Comparison of ENCODE assay signal across 12 cellular contexts in the genomic region with DNA sequence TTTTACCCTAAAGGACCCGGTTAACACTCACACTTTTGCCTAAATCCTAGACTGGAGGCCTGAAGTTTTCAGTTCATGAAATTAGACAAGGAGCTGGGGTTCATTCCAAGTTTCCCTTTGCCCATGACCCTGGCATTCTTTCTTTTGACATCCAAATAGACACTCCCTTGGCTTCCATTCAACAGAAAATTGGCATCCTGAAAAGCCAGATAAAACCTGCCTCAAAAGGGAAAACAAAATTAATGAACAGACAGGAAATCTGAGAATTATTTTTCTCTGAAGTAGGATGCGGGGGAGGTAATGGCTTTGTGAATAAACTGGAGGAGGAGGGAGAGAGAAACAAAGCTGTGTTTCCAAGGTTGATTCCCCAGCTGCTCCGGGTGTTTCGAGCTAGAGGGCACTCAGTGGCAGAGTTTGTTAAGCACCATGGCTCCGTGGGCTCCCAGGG. TPM values are rescaled to one million over a fixed set of nuclear protein-coding genes. Genes with fewer than 3 reads are reported as not detected.
DNase-seq lines count a peak whose midpoint lies in the region; ATAC-seq, FAIRE-seq and TF ChIP-seq lines count a peak whose summit lies in the region.
"Had no signal": no experiment of that assay in that cellular context is flagged by ENCODE, and none has a peak within 500 bp of the region (broad histone marks: within the 10 kb centered on the region; RNA-seq: fewer than 3 reads in every experiment).

No MANE protein-coding gene starts in this region.

- no peaks in the 10 kb centered on the region for H4K20me1 ChIP-seq in GM23248 (ENCODE audit: insufficient read depth)
- no peaks in the 10 kb centered on the region for H4K20me1 ChIP-seq in H1 (replicated peaks in 1 of 2; ENCODE audit: control insufficient read depth in 1 of 2, insufficient read depth in 2 of 2, low read length in 2 of 2)

- no peaks in the 10 kb centered on the region for H3K36me3 ChIP-seq in GM23248 (ENCODE audit: low read depth)
- no peaks in the 10 kb centered on the region for H3K36me3 ChIP-seq in H1 (ENCODE audit: control insufficient read depth in 2 of 4, insufficient read depth in 4 of 4, low read length in 3 of 4)
- no peaks in the 10 kb centered on the region for H3K36me3 ChIP-seq in pancreas
- H3K36me3 ChIP-seq: vagina had no signal

- DNase-seq in GM23248 (peak; percentile 15), NCI-H2196 treated with DMSO at 0.1 percent for 48 hours (lab: John Stamatoyannopoulos, UW; ENCODE audit: unreplicated experiment) (peak; percentile 79), H1 (ENCODE audit: low read depth in 1 of 2, low spot score in 2 of 2) (no peak), pancreas (peak in 3 of 6 donors; percentile 25 to 59 (median 36)), endothelial cell (ENCODE audit: low spot score) (no peak), NCI-H187 (lab: John Stamatoyannopoulos, UW) (no peak)
- no peak for DNase-seq in activated CD8-positive, alpha-beta T cell treated with anti-CD3 and anti-CD28 coated beads, Interleukin-2, amount 10 ng/mL, durations not matched to agents 7 days and 5 days
- DNase-seq: activated T-cell treated with anti-CD3 and anti-CD28 coated beads for 4 hours, nephron progenitor cell had no signal

- H2BK5ac ChIP-seq in H1 (ENCODE audit: low read depth, low read length), result no peak overlapping the region

- H3K9ac ChIP-seq in GM23248 (no peak overlapping the region), H1 (replicated peaks in 1 of 4; ENCODE audit: extremely low read depth in 1 of 4, low read depth in 3 of 4, low read length in 3 of 4) (no peak overlapping the region)

- FAIRE-seq in H1 (lab: Jason Lieb, UNC) (no peak), pancreas (lab: Jason Lieb, UNC) (no peak)
- FAIRE-seq: D721Med had no signal

- TF ChIP-seq CTCF in H1 (IDR thresholded peaks at IDR 0.05; ENCODE audit: control extremely low read depth in 1 of 3, insufficient read depth in 1 of 3, low read depth in 1 of 3, low read length in 3 of 3), result no peak
- no peak for TF ChIP-seq CTCF in pancreas (IDR thresholded peaks at IDR 0.05)
- TF ChIP-seq CTCF in endothelial cell (IDR thresholded peaks at IDR 0.05; ENCODE audit: unreplicated experiment), result no peak

- no peak overlapping the region for H3K27ac Mint-ChIP-seq in endothelial cell (ENCODE audit: unreplicated experiment)
- no peak overlapping the region for H3K27ac Mint-ChIP-seq in activated CD8-positive, alpha-beta T cell treated with anti-CD3 and anti-CD28 coated beads, Interleukin-2, amount 10 ng/mL, durations not matched to agents 7 days and 5 days
- H3K27ac Mint-ChIP-seq: nephron progenitor cell had no signal

- no peak for TF ChIP-seq EP300 in H1 (IDR thresholded peaks at IDR 0.05; ENCODE audit: borderline replicate concordance in 1 of 2, low read depth in 2 of 2, low read length in 2 of 2)

- H3K9me3 Mint-ChIP-seq in endothelial cell (ENCODE audit: unreplicated experiment), result no peaks in the 10 kb centered on the region
- H3K9me3 Mint-ChIP-seq in activated CD8-positive, alpha-beta T cell treated with anti-CD3 and anti-CD28 coated beads, Interleukin-2, amount 10 ng/mL, durations not matched to agents 7 days and 5 days (ENCODE audit: insufficient read depth), result peaks cover 6% of the 10 kb centered on the region

- H3K4me1 Mint-ChIP-seq in endothelial cell (ENCODE audit: unreplicated experiment), result no peaks in the 10 kb centered on the region
- H3K4me1 Mint-ChIP-seq in activated CD8-positive, alpha-beta T cell treated with anti-CD3 and anti-CD28 coated beads, Interleukin-2, amount 10 ng/mL, durations not matched to agents 7 days and 5 days (ENCODE audit: low read depth), result peaks cover 5% of the 10 kb centered on the region

- no peak overlapping the region for H2BK12ac ChIP-seq in H1 (ENCODE audit: low read depth, low read length)

- H3K23me2 ChIP-seq in H1 (ENCODE audit: low read depth, low read length), result peaks cover 2% of the 10 kb centered on the region; the same call in 1 of the 2 replicates

- ATAC-seq in pancreas (peak; percentile 77 to 87 (median 82)), HG03175 (IDR thresholded peaks at IDR 0.05; ENCODE audit: unreplicated experiment) (no peak)
- ATAC-seq in activated CD8-positive, alpha-beta T cell treated with anti-CD3 and anti-CD28 coated beads, Interleukin-2, amount 10 ng/mL, durations not matched to agents 7 days and 5 days, result no peak

- H4K5ac ChIP-seq in H1 (ENCODE audit: insufficient read length, low read depth, low read length), result no peak overlapping the region

- no peak overlapping the region for H2BK20ac ChIP-seq in H1 (ENCODE audit: low read length)

- no peaks in the 10 kb centered on the region for H3K27me3 Mint-ChIP-seq in endothelial cell (ENCODE audit: unreplicated experiment)
- H3K27me3 Mint-ChIP-seq in activated CD8-positive, alpha-beta T cell treated with anti-CD3 and anti-CD28 coated beads, Interleukin-2, amount 10 ng/mL, durations not matched to agents 7 days and 5 days (ENCODE audit: low read depth), result peaks cover 5% of the 10 kb centered on the region

- H3F3A ChIP-seq in GM23248 (ENCODE audit: insufficient read depth), result no peaks in the 10 kb centered on the region

- H3K4me1 ChIP-seq in GM23248 (ENCODE audit: insufficient read depth) (no peaks in the 10 kb centered on the region), H1 (replicated peaks in 1 of 4; ENCODE audit: control insufficient read depth in 3 of 4, insufficient read depth in 4 of 4, low read length in 3 of 4) (peaks cover 0 to 4% (median 0%) of the 10 kb centered on the region in 4 experiments; a peak in 2 of 7 replicates), pancreas (peaks cover 5 to 23% (median 18%) of the 10 kb centered on the region in 3 donors)

- no peak overlapping the region for H3K18ac ChIP-seq in H1 (ENCODE audit: extremely low read depth, low read length)

- no peak overlapping the region for H4K91ac ChIP-seq in H1 (replicated peaks; ENCODE audit: insufficient read length, low read length)

- peaks cover 3% of the 10 kb centered on the region for H3K36me3 Mint-ChIP-seq in endothelial cell (ENCODE audit: low read depth, unreplicated experiment)
- H3K36me3 Mint-ChIP-seq in activated CD8-positive, alpha-beta T cell treated with anti-CD3 and anti-CD28 coated beads, Interleukin-2, amount 10 ng/mL, durations not matched to agents 7 days and 5 days (ENCODE audit: low read depth), result peaks cover 3% of the 10 kb centered on the region

- H3K4ac ChIP-seq in H1 (replicated peaks; ENCODE audit: insufficient read length, low read depth, low read length), result no peak overlapping the region

- no peak overlapping the region for H3K56ac ChIP-seq in H1 (replicated peaks; ENCODE audit: insufficient read length, low read depth, low read length)

- no peak for TF ChIP-seq POLR2A in H1 (IDR thresholded peaks at IDR 0.05; ENCODE audit: control extremely low read depth in 1 of 2, low read depth in 2 of 2, low read length in 2 of 2)

- in situ Hi-C loops in GM23248 (cut with MboI), result no loop called here

- H3K9me3 ChIP-seq in GM23248 (ENCODE audit: low read depth) (no peaks in the 10 kb centered on the region), H1 (ENCODE audit: insufficient read depth in 2 of 2, low read depth in 1 of 2, low read length in 1 of 2) (no peaks in the 10 kb centered on the region), pancreas (no peaks in the 10 kb centered on the region)
- H3K9me3 ChIP-seq: vagina had no signal

- no peak overlapping the region for H3K14ac ChIP-seq in H1 (ENCODE audit: insufficient read length)

- 12 to 17% methylated on average over 5 of the region's 5 CpGs for WGBS in GM23248 (ENCODE audit: low coverage in 1 of 2, low lambda C conversion rate in 2 of 2, missing lambda C conversion rate in 2 of 2), 2 experiments
- 63% methylated on average over 5 of the region's 5 CpGs; no CpG with 5 or more reads in 1 of the 2 experiments for WGBS in H1 (ENCODE audit: extremely low coverage in 1 of 2, insufficient coverage in 1 of 2, insufficient read length in 1 of 2, insufficient replicate concordance in 2 of 2, low coverage in 1 of 2, low lambda C conversion rate in 2 of 2, missing lambda C conversion rate in 1 of 2), 2 experiments
- 3% methylated on average over 5 of the region's 5 CpGs for WGBS in pancreas, 2 donors

- H3K4me2 ChIP-seq in GM23248 (ENCODE audit: unreplicated experiment) (peak overlapping the region; percentile 11), H1 (ENCODE audit: insufficient read depth in 1 of 2, low read depth in 2 of 2, low read length in 2 of 2) (no peak overlapping the region)

- H3K23ac ChIP-seq in H1 (ENCODE audit: insufficient read length), result no peak overlapping the region

- peak overlapping the region; percentile 38; the same call in 1 of the 2 replicates for H2AFZ ChIP-seq in GM23248
- H2AFZ ChIP-seq in H1 (ENCODE audit: low read length), result 0 out of 2 replicates have a peak overlapping the region, but pooled peaks have one; percentile 77

- H3K9me2 ChIP-seq in GM23248 (ENCODE audit: insufficient read depth), result no peaks in the 10 kb centered on the region

- H2BK120ac ChIP-seq in H1 (replicated peaks; ENCODE audit: low read depth, low read length), result no peak overlapping the region

- POLR2A ChIA-PET in H1 (lab: Charles Lee; ENCODE audit: partially characterized antibody), result no interaction called here
- POLR2A ChIA-PET in activated CD8-positive, alpha-beta T cell treated with anti-CD3 and anti-CD28 coated beads, Interleukin-2, amount 10 ng/mL, durations not matched to agents 7 days and 5 days (lab: Charles Lee), result no interaction called here

- H3K27me3 ChIP-seq in GM23248 (replicated peaks; ENCODE audit: insufficient read depth) (peaks cover 4% of the 10 kb centered on the region; the same call in 1 of the 2 replicates), H1 (replicated peaks in 1 of 4; ENCODE audit: control insufficient read depth in 3 of 4, extremely low read depth in 1 of 4, insufficient read depth in 3 of 4, low read length in 3 of 4) (no peaks in the 10 kb centered on the region; a peak in 1 of 7 replicates), pancreas (no peaks in the 10 kb centered on the region)
- H3K27me3 ChIP-seq: vagina had no signal

- no peak for TF ChIP-seq RAD21 in H1 (IDR thresholded peaks at IDR 0.05 in 1 of 2, conservative IDR thresholded peaks at IDR 0.05 in 1 of 2; ENCODE audit: low read depth in 2 of 2, low read length in 2 of 2)

- CTCF ChIA-PET in H1 (lab: Charles Lee; ENCODE audit: partially characterized antibody), result interaction anchor here (0.7 kb wide), 1 partner anchor 452 kb away, joined by 3 read pairs; no protein-coding TSS in a partner anchor
- CTCF ChIA-PET in activated CD8-positive, alpha-beta T cell treated with anti-CD3 and anti-CD28 coated beads, Interleukin-2, amount 10 ng/mL, durations not matched to agents 7 days and 5 days (lab: Charles Lee), result no interaction called here

- H3K27ac ChIP-seq in GM23248 (no peak overlapping the region), H1 (ENCODE audit: low read depth, low read length) (no peak overlapping the region), pancreas (peak overlapping the region; percentile 51 to 86 (median 70))
- H3K27ac ChIP-seq: vagina had no signal

- no peak overlapping the region for H3K4me3 Mint-ChIP-seq in endothelial cell (ENCODE audit: unreplicated experiment)
- no peak overlapping the region for H3K4me3 Mint-ChIP-seq in activated CD8-positive, alpha-beta T cell treated with anti-CD3 and anti-CD28 coated beads, Interleukin-2, amount 10 ng/mL, durations not matched to agents 7 days and 5 days
- H3K4me3 Mint-ChIP-seq: nephron progenitor cell had no signal

- 0 out of 2 replicates have a peak overlapping the region, but pooled peaks have one; percentile 81 for H4K8ac ChIP-seq in H1 (ENCODE audit: extremely low read depth, insufficient read depth, low read length)

- no peak overlapping the region for H2AK5ac ChIP-seq in H1 (ENCODE audit: low read depth, low read length)

- no peak overlapping the region for H2BK15ac ChIP-seq in H1 (ENCODE audit: low read length)

- no peak overlapping the region for H3K4me3 ChIP-seq in GM23248
- no peak overlapping the region for H3K4me3 ChIP-seq in H1 (ENCODE audit: extremely low read depth in 1 of 4, insufficient read depth in 2 of 4, low read depth in 3 of 4, low read length in 4 of 4)
- no peak overlapping the region for H3K4me3 ChIP-seq in pancreas
- H3K4me3 ChIP-seq: vagina had no signal

- H3K79me1 ChIP-seq in H1 (ENCODE audit: low read depth, low read length), result no peaks in the 10 kb centered on the region

- intact Hi-C loops in pancreas (cut with DNase I), result no loop called here

- H3K79me2 ChIP-seq in GM23248 (ENCODE audit: insufficient read depth), result no peaks in the 10 kb centered on the region
- H3K79me2 ChIP-seq in H1 (ENCODE audit: control insufficient read depth in 1 of 2, insufficient read depth in 2 of 2, low read length in 2 of 2), result no peaks in the 10 kb centered on the region

RNA-seq across cellular contexts. Expression of a gene that starts 41.0 kb away (rescaled TPM):
- total RNA-seq in GM23248 (2014; rRNA removed; shearing (Covaris generic)), result not detected in 2 replicates
- polyA plus RNA-seq in GM23248 (2016; fragmentation: Nextera tagmentation; extraction: Ambion mirVana) (not detected in 2 replicates), H1 (2011; rRNA removed) (not detected in 2 replicates), pancreas (not detected)
- not detected in 2 replicates for total RNA-seq in H1 (2021; fragmentation: NEBNext Ultra II Directional; extraction: Animal tissue kit (Norgen Biotek cat#: 25700))
- polyA plus RNA-seq in H1 (2011; cell fraction: cytosol; rRNA removed), result not detected
- not detected for polyA plus RNA-seq in H1 (2011; cell fraction: nucleus; rRNA removed)
- not detected in 4 replicates for polyA plus RNA-seq in H1 (2012, experiment 1 of 2)
- not detected for polyA plus RNA-seq in H1 (2012, experiment 2 of 2)
- not detected for polyA plus RNA-seq in H1 (2013, experiment 1 of 2)
- polyA plus RNA-seq in H1 (2013, experiment 2 of 2), result not detected
- polyA minus RNA-seq in H1 (2011; rRNA and poly(A)+ RNA removed), result not detected in 2 replicates
- not detected for polyA minus RNA-seq in H1 (2011; cell fraction: cytosol; rRNA and poly(A)+ RNA removed)
- not detected for polyA minus RNA-seq in H1 (2011; cell fraction: nucleus; rRNA and poly(A)+ RNA removed)
- total RNA-seq in pancreas (not detected), endothelial cell (ENCODE audit: unreplicated experiment) (not detected)
- not detected for total RNA-seq in activated CD8-positive, alpha-beta T cell treated with anti-CD3 and anti-CD28 coated beads, Interleukin-2, amount 10 ng/mL, durations not matched to agents 7 days and 5 days
- total RNA-seq: vagina had no signal

Comparison
In these comparisons a context has a peak if more than half of its experiments do, and no peak if none do; other contexts are left out.
1. DNase-seq: peak in GM23248 (single experiment) and NCI-H2196 treated with DMSO at 0.1 percent for 48 hours (single experiment); none in H1 (0 of 2), endothelial cell (single experiment), activated CD8-positive, alpha-beta T cell treated with anti-CD3 and anti-CD28 coated beads, Interleukin-2, amount 10 ng/mL, durations not matched to agents 7 days and 5 days (single experiment) and NCI-H187 (0 of 2).
2. H3K27ac ChIP-seq: peak in pancreas (4 of 4); none in GM23248 (single experiment) and H1 (single experiment).
3. ATAC-seq: peak in pancreas (4 of 4); none in activated CD8-positive, alpha-beta T cell treated with anti-CD3 and anti-CD28 coated beads, Interleukin-2, amount 10 ng/mL, durations not matched to agents 7 days and 5 days (single experiment) and HG03175 (single experiment).